Comparison of ENCODE assay signal across 1 cellular context in genomic region chr22:20174785-20175596, GRCh38.
A peak's percentile ranks its signal among the peaks of the same experiment; 100 is the strongest.
TF ChIP-seq lines count a peak whose summit lies in the region.

No MANE protein-coding gene starts in this region.

TF ChIP-seq in K562, 482 proteins besides CTCF, POLR2A, EP300 and RAD21 (continued from another document and continues in another):
- TF ChIP-seq CHD7 (IDR thresholded peaks at IDR 0.05; ENCODE audit: low read depth, low read length) (peak; percentile 51), FOXA1 (IDR thresholded peaks at IDR 0.05; ENCODE audit: borderline replicate concordance) (no peak), ZNF785 (CRISPR knock-in tag; IDR thresholded peaks at IDR 0.05) (no peak), CTCFL (IDR thresholded peaks at IDR 0.05; ENCODE audit: borderline replicate concordance, insufficient read depth, low read depth, low read length, poor library complexity, severe bottlenecking) (no peak), HOMEZ (CRISPR knock-in tag; IDR thresholded peaks at IDR 0.05) (no peak), ZFPM2 (CRISPR knock-in tag; IDR thresholded peaks at IDR 0.05) (no peak), SMAD3 (CRISPR knock-in tag; conservative IDR thresholded peaks at IDR 0.05) (no peak), DNMT1 (IDR thresholded peaks at IDR 0.05) (no peak), NR2C2 (CRISPR knock-in tag; IDR thresholded peaks at IDR 0.05) (no peak), NR2C2 (tag; IDR thresholded peaks at IDR 0.05) (no peak), HES1 (IDR thresholded peaks at IDR 0.05; ENCODE audit: low read depth) (no peak), CEBPG (CRISPR knock-in tag; IDR thresholded peaks at IDR 0.05) (0 out of 2 replicates have a peak, but pooled peaks have one; percentile 48), CEBPG (tag; conservative IDR thresholded peaks at IDR 0.05 in 1 of 2, IDR thresholded peaks at IDR 0.05 in 1 of 2) (no peak), MITF (IDR thresholded peaks at IDR 0.05) (no peak), RERE (CRISPR knock-in tag; IDR thresholded peaks at IDR 0.05; ENCODE audit: borderline replicate concordance) (no peak), MTA2 (IDR thresholded peaks at IDR 0.05; ENCODE audit: low read depth) (no peak), POLR3A (IDR thresholded peaks at IDR 0.05; ENCODE audit: borderline replicate concordance, extremely low read depth, insufficient read depth, insufficient read length) (no peak), PBX2 (CRISPR knock-in tag; IDR thresholded peaks at IDR 0.05; ENCODE audit: low read depth) (no peak), PBX2 (tag; conservative IDR thresholded peaks at IDR 0.05; ENCODE audit: low read depth) (no peak), CAMTA2 (CRISPR knock-in tag; conservative IDR thresholded peaks at IDR 0.05) (no peak), ZNF668 (CRISPR knock-in tag; IDR thresholded peaks at IDR 0.05) (no peak), MAFF (IDR thresholded peaks at IDR 0.05; ENCODE audit: low read length) (no peak), ZFP30 (CRISPR knock-in tag; IDR thresholded peaks at IDR 0.05; ENCODE audit: borderline replicate concordance) (no peak), ZFP36 (IDR thresholded peaks at IDR 0.05; ENCODE audit: low read depth, low read length, partially characterized antibody) (peak; percentile 50), ZBTB7A (IDR thresholded peaks at IDR 0.05; ENCODE audit: borderline replicate concordance, control insufficient read depth, low read depth, low read length) (no peak; the same call in 1 of the 2 replicates), RBM34 (IDR thresholded peaks at IDR 0.05; ENCODE audit: borderline replicate concordance, insufficient read depth, low read length) (no peak), MYNN (IDR thresholded peaks at IDR 0.05) (no peak), MYNN (CRISPR knock-in tag; IDR thresholded peaks at IDR 0.05) (no peak), CEBPB (tag; IDR thresholded peaks at IDR 0.05) (no peak)
